8 cellular contexts compared by ENCODE assay signal in the genomic region with DNA sequence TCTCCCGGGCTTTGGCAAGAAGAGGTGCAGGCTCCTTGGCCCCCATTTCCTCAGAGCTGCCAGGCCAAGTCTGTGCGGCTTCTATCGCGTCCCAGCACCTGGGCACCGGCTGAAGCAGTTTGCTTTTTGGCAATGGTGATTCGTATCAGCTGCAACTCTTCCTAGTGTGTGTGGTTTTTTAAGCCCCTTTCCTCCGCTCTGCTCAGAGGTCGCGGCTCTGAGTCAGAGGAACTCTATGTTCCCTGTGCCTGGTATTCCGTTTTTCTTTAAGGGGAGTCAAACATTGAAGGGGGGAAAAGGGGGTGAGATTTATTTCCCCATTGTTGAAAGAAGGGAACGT. TPM values are rescaled to one million over a fixed set of nuclear protein-coding genes. Genes with fewer than 3 reads are reported as not detected.
A peak's percentile ranks its signal among the peaks of the same experiment; 100 is the strongest.
DNase-seq lines count a peak whose midpoint lies in the region; ATAC-seq and TF ChIP-seq lines count a peak whose summit lies in the region.

No MANE protein-coding gene starts in this region.

- H3K27me3 ChIP-seq in iPS DF 6.9 (ENCODE audit: control insufficient read depth, insufficient read depth, low read length), result no peaks in the 10 kb centered on the region

- peak overlapping the region; percentile 94 to 99 (median 96) for H3K4me3 Mint-ChIP-seq in IgD-negative memory B cell
- peak overlapping the region; percentile 97 to 99 for H3K4me3 Mint-ChIP-seq in stimulated activated naive B cell treated with anti-CD40 and anti-IgM and Interleukin-4, amounts not matched to agents 10 μg/mL and 1 μg/mL and 100 μg/mL, for 72 hours

- peak overlapping the region; percentile 100 for H3K4me3 ChIP-seq in GM12864 (ENCODE audit: low read depth, low read length)
- H3K4me3 ChIP-seq in iPS DF 6.9 (ENCODE audit: low read length), result peak overlapping the region; percentile 74

- DNase-seq in GM12864 (ENCODE audit: low read depth) (no peak), iPS DF 6.9 (ENCODE audit: low read depth, low spot score) (no peak)
- DNase-seq in stimulated activated naive B cell treated with anti-CD40 and anti-IgM and Interleukin-4, amounts not matched to agents 10 μg/mL and 1 μg/mL and 100 μg/mL, for 72 hours, result no peak
- no peak for DNase-seq in activated effector memory CD4-positive, alpha-beta T cell treated with anti-CD3 and anti-CD28 coated beads, Interleukin-2, amount 50 U/mL, for 16 hours

- peaks cover 2% of the 10 kb centered on the region; the same call in 1 of the 2 replicates for H3K36me3 ChIP-seq in iPS DF 6.9 (ENCODE audit: control insufficient read depth, insufficient read depth, low read length)

- H3K4me1 Mint-ChIP-seq in IgD-negative memory B cell, result peaks cover 21 to 32% (median 30%) of the 10 kb centered on the region in 3 donors
- H3K4me1 Mint-ChIP-seq in stimulated activated naive B cell treated with anti-CD40 and anti-IgM and Interleukin-4, amounts not matched to agents 10 μg/mL and 1 μg/mL and 100 μg/mL, for 72 hours, result peaks cover 22 to 37% of the 10 kb centered on the region in 2 donors

- H3K36me3 Mint-ChIP-seq in IgD-negative memory B cell, result peaks cover 4% of the 10 kb centered on the region
- peaks cover 7 to 15% of the 10 kb centered on the region in 2 donors for H3K36me3 Mint-ChIP-seq in stimulated activated naive B cell treated with anti-CD40 and anti-IgM and Interleukin-4, amounts not matched to agents 10 μg/mL and 1 μg/mL and 100 μg/mL, for 72 hours

- WGBS in adipose tissue, 3 donors, result 0 to 1% (median 0%) methylated on average over 11 of the region's 11 CpGs
- WGBS in iPS DF 6.9 (ENCODE audit: insufficient coverage, insufficient read length), result no CpG with 5 or more reads among the region's 11 CpGs

- no peaks in the 10 kb centered on the region for H3K9me3 ChIP-seq in iPS DF 6.9 (ENCODE audit: control insufficient read depth, insufficient read depth, low read length)

- peak overlapping the region; percentile 82 for H3K27ac ChIP-seq in adipose tissue (ENCODE audit: low read depth, low read length)
- H3K27ac ChIP-seq in iPS DF 6.9 (ENCODE audit: low read length), result no peak overlapping the region

- peak overlapping the region; percentile 56 to 99 (median 99) for H3K27ac Mint-ChIP-seq in IgD-negative memory B cell
- H3K27ac Mint-ChIP-seq in stimulated activated naive B cell treated with anti-CD40 and anti-IgM and Interleukin-4, amounts not matched to agents 10 μg/mL and 1 μg/mL and 100 μg/mL, for 72 hours, result peak overlapping the region; percentile 100

- no peaks in the 10 kb centered on the region for H3K9me3 Mint-ChIP-seq in IgD-negative memory B cell
- H3K9me3 Mint-ChIP-seq in stimulated activated naive B cell treated with anti-CD40 and anti-IgM and Interleukin-4, amounts not matched to agents 10 μg/mL and 1 μg/mL and 100 μg/mL, for 72 hours, result no peaks in the 10 kb centered on the region

- H3K27me3 Mint-ChIP-seq in IgD-negative memory B cell, result peaks cover 10% of the 10 kb centered on the region
- H3K27me3 Mint-ChIP-seq in stimulated activated naive B cell treated with anti-CD40 and anti-IgM and Interleukin-4, amounts not matched to agents 10 μg/mL and 1 μg/mL and 100 μg/mL, for 72 hours, result peaks cover 13 to 16% of the 10 kb centered on the region in 2 donors

- H3K4me1 ChIP-seq in iPS DF 6.9 (ENCODE audit: control insufficient read depth, insufficient read depth, low read length), result no peaks in the 10 kb centered on the region; the same call in 1 of the 2 replicates

- no peak for TF ChIP-seq CTCF in GM12864 (IDR thresholded peaks at IDR 0.05; ENCODE audit: low read depth, low read length, missing control alignments)

- peak in 1 of 2 donors; percentile 26 for ATAC-seq in stimulated activated naive B cell treated with anti-CD40 and anti-IgM and Interleukin-4, amounts not matched to agents 10 μg/mL and 1 μg/mL and 100 μg/mL, for 72 hours (replicated peaks)
- ATAC-seq in HG03175 (IDR thresholded peaks at IDR 0.05; ENCODE audit: unreplicated experiment), result no peak
- ATAC-seq in HG03342 (IDR thresholded peaks at IDR 0.05; ENCODE audit: unreplicated experiment), result no peak

RNA-seq across cellular contexts. Expression of a gene that starts 0.9 kb away (rescaled TPM):
- polyA plus RNA-seq in IgD-negative memory B cell (42.6 TPM), adipose tissue (10 to 100 TPM in 2 of 3 donors, 1 to 10 TPM in 1; 9.1 to 32.1 (median 17.0) TPM)

RNA-seq across cellular contexts. Expression of a gene that starts 13.3 kb away (rescaled TPM):
- 12.9 TPM for polyA plus RNA-seq in IgD-negative memory B cell
- 1 to 10 TPM; 4.3 to 7.0 (median 5.5) TPM for polyA plus RNA-seq in adipose tissue

RNA-seq across cellular contexts. Expression of a gene that starts 55.8 kb away (rescaled TPM):
- not detected for polyA plus RNA-seq in IgD-negative memory B cell
- under 1 TPM in 2 of 3 donors, not detected in 1; 0.14 to 0.18 TPM for polyA plus RNA-seq in adipose tissue
